In genomic region chr2:101119431-101119830, GRCh38 we compare ENCODE assay signal across 8 cellular contexts. TPM values are rescaled to one million over a fixed set of nuclear protein-coding genes. Genes with fewer than 3 reads are reported as not detected.
DNase-seq lines count a peak whose midpoint lies in the region; ATAC-seq and TF ChIP-seq lines count a peak whose summit lies in the region.

No MANE protein-coding gene starts in this region.

- TF ChIP-seq CTCF in PC-9 (conservative IDR thresholded peaks at IDR 0.05): no peak

- H3K4me2 ChIP-seq in PC-9: peak overlapping the region; percentile 54

- BruUV-seq in PC-9 (replicated peaks; lab: Mats Ljungman, UMichigan): no TSS peak

- H3K9ac ChIP-seq in mucosa of stomach (ENCODE audit: low read length): peak overlapping the region; percentile 26

- peaks cover 60% of the 10 kb centered on the region for H3F3A ChIP-seq in PC-9 (ENCODE audit: insufficient read depth, low read depth)

- H3K27me3 ChIP-seq in PC-9 (ENCODE audit: insufficient read depth, low read depth) (no peaks in the 10 kb centered on the region), esophagus (ENCODE audit: control insufficient read depth in 1 of 2, insufficient read depth in 2 of 2, low read length in 2 of 2) (no peaks in the 10 kb centered on the region), mucosa of stomach (ENCODE audit: control insufficient read depth, insufficient read depth, low read length) (no peaks in the 10 kb centered on the region)

- no peak overlapping the region for H2AFZ ChIP-seq in PC-9

- H3K27ac ChIP-seq in PC-9 (peak overlapping the region; percentile 84), esophagus (ENCODE audit: low read depth in 2 of 2, low read length in 1 of 2) (peak overlapping the region; percentile 51 to 78)

- CTCF ChIA-PET in PC-9 (lab: Charles Lee): interaction anchor here (0.5 to 0.6 kb wide), 2 partner anchors 86 to 1349 kb away, joined by 3 to 6 read pairs; no protein-coding TSS in a partner anchor

- no peaks in the 10 kb centered on the region for H3K9me2 ChIP-seq in PC-9 (ENCODE audit: insufficient read depth)

- intact Hi-C loops in PC-9 (cut with micrococcal nuclease; ENCODE audit: unreplicated experiment): no loop called here

- no peaks in the 10 kb centered on the region for H4K20me1 ChIP-seq in PC-9 (ENCODE audit: insufficient read depth)

- H3K9me3 ChIP-seq in PC-9 (ENCODE audit: insufficient read depth, low read depth) (no peaks in the 10 kb centered on the region), esophagus (ENCODE audit: control insufficient read depth in 2 of 2, insufficient read depth in 1 of 2, low read depth in 1 of 2, low read length in 1 of 2) (no peaks in the 10 kb centered on the region), mucosa of stomach (ENCODE audit: control insufficient read depth, low read length) (no peaks in the 10 kb centered on the region)

- DNase-seq in AG20443 (ENCODE audit: low spot score) (peak; percentile 71), PC-9 (peak in 1 of 2 experiments; percentile 16)
- no peak for DNase-seq in central memory CD4-positive, alpha-beta T cell

- POLR2A ChIA-PET in PC-9 (lab: Charles Lee; ENCODE audit: unreplicated experiment): interaction anchor here (0.6 kb wide), 1 partner anchor 13 kb away, joined by 3 read pairs; no protein-coding TSS in a partner anchor

- H3K4me3 ChIP-seq in PC-9 (no peak overlapping the region), esophagus (ENCODE audit: low read depth in 1 of 2, low read length in 2 of 2) (no peak overlapping the region), mucosa of stomach (ENCODE audit: low read length) (no peak overlapping the region)

- 24 to 27% methylated on average over 2 of the region's 2 CpGs for WGBS in esophagus, 2 donors

- H3K4me1 ChIP-seq in PC-9 (replicated peaks; ENCODE audit: insufficient read depth): peaks cover 93% of the 10 kb centered on the region
- peaks cover 11 to 20% of the 10 kb centered on the region in 2 donors for H3K4me1 ChIP-seq in esophagus (ENCODE audit: control insufficient read depth in 2 of 2, insufficient read depth in 2 of 2, low read length in 1 of 2)
- peaks cover 64% of the 10 kb centered on the region for H3K4me1 ChIP-seq in mucosa of stomach (ENCODE audit: control insufficient read depth, insufficient read depth, low read length)

- ATAC-seq in HG02588 (IDR thresholded peaks at IDR 0.05; ENCODE audit: unreplicated experiment): no peak
- ATAC-seq in GM19324 (IDR thresholded peaks at IDR 0.05; ENCODE audit: low FRiP score, unreplicated experiment): no peak
- no peak for ATAC-seq in GM21737 (IDR thresholded peaks at IDR 0.05; ENCODE audit: unreplicated experiment)

- peaks cover 98% of the 10 kb centered on the region for H3K79me2 ChIP-seq in PC-9 (ENCODE audit: low read depth)

- H3K36me3 ChIP-seq in PC-9 (ENCODE audit: low read depth) (peaks cover 9% of the 10 kb centered on the region; the same call in 1 of the 2 replicates), esophagus (ENCODE audit: control insufficient read depth in 2 of 2, insufficient read depth in 2 of 2, low read length in 1 of 2) (no peaks in the 10 kb centered on the region), mucosa of stomach (ENCODE audit: control insufficient read depth, insufficient read depth, low read length) (no peaks in the 10 kb centered on the region)

RNA-seq across cellular contexts. Expression of gene TBC1D8, which starts 31.8 kb away (rescaled TPM):
- 25.2 and 25.3 TPM in 2 replicates for total RNA-seq in PC-9 (2021)
- 10 to 100 TPM; 13.3 to 19.4 TPM for polyA plus RNA-seq in esophagus
